In genomic region chrX:2608638-2609430, GRCh38 we compare ENCODE assay signal across 8 cellular contexts.
DNase-seq lines count a peak whose midpoint lies in the region; ATAC-seq lines count a peak whose summit lies in the region.

No MANE protein-coding gene starts in this region.

- no peaks in the 10 kb centered on the region for H3K27me3 Mint-ChIP-seq in activated CD4-positive, alpha-beta memory T cell treated with anti-CD3 and anti-CD28 coated beads for 36 hours

- peaks cover 45% of the 10 kb centered on the region for H3K4me1 Mint-ChIP-seq in activated CD4-positive, alpha-beta memory T cell treated with anti-CD3 and anti-CD28 coated beads for 36 hours (ENCODE audit: low read depth)
- H3K4me1 Mint-ChIP-seq in stimulated activated effector memory CD8-positive, alpha-beta T cell treated with anti-CD3 and anti-CD28 coated beads, Interleukin-12 subunit alpha, Interleukin-12 subunit beta, amount 100 ng/mL, for 72 hours: peaks cover 56% of the 10 kb centered on the region

- peak; percentile 66 for DNase-seq in Ammon's horn (ENCODE audit: low spot score)
- DNase-seq in activated CD4-positive, alpha-beta memory T cell treated with anti-CD3 and anti-CD28 coated beads for 36 hours: peak; percentile 92
- DNase-seq in epidermal melanocyte (ENCODE audit: insufficient read length, low spot score): peak; percentile 97
- DNase-seq in myocyte (ENCODE audit: low read depth): peak; percentile 90
- DNase-seq in stimulated activated effector memory CD8-positive, alpha-beta T cell treated with anti-CD3 and anti-CD28 coated beads, Interleukin-12 subunit alpha, Interleukin-12 subunit beta, amount 100 ng/mL, for 72 hours (ENCODE audit: low spot score in 2 of 2): peak; percentile 78 to 94
- no peak for DNase-seq in SKM-1 treated with dmso at 0.1 percent for 144 hours (lab: John Stamatoyannopoulos, UW; ENCODE audit: unreplicated experiment)

- H3K36me3 Mint-ChIP-seq in activated CD4-positive, alpha-beta memory T cell treated with anti-CD3 and anti-CD28 coated beads for 36 hours: peaks cover 29% of the 10 kb centered on the region
- peaks cover 43% of the 10 kb centered on the region for H3K36me3 Mint-ChIP-seq in stimulated activated effector memory CD8-positive, alpha-beta T cell treated with anti-CD3 and anti-CD28 coated beads, Interleukin-12 subunit alpha, Interleukin-12 subunit beta, amount 100 ng/mL, for 72 hours

- POLR2A ChIA-PET in activated CD4-positive, alpha-beta memory T cell treated with anti-CD3 and anti-CD28 coated beads for 36 hours (lab: Charles Lee): no interaction called here

- H3K9me3 Mint-ChIP-seq in activated CD4-positive, alpha-beta memory T cell treated with anti-CD3 and anti-CD28 coated beads for 36 hours: peaks cover 2% of the 10 kb centered on the region
- no peaks in the 10 kb centered on the region for H3K9me3 Mint-ChIP-seq in stimulated activated effector memory CD8-positive, alpha-beta T cell treated with anti-CD3 and anti-CD28 coated beads, Interleukin-12 subunit alpha, Interleukin-12 subunit beta, amount 100 ng/mL, for 72 hours

- peak overlapping the region; percentile 82 for H3K4me3 Mint-ChIP-seq in activated CD4-positive, alpha-beta memory T cell treated with anti-CD3 and anti-CD28 coated beads for 36 hours
- peak overlapping the region; percentile 85 for H3K4me3 Mint-ChIP-seq in stimulated activated effector memory CD8-positive, alpha-beta T cell treated with anti-CD3 and anti-CD28 coated beads, Interleukin-12 subunit alpha, Interleukin-12 subunit beta, amount 100 ng/mL, for 72 hours

- CTCF ChIA-PET in activated CD4-positive, alpha-beta memory T cell treated with anti-CD3 and anti-CD28 coated beads for 36 hours (lab: Charles Lee): no interaction called here

- ATAC-seq in GM19438 (IDR thresholded peaks at IDR 0.05; ENCODE audit: low read depth, unreplicated experiment) (peak; percentile 88), HG03571 (IDR thresholded peaks at IDR 0.05; ENCODE audit: unreplicated experiment) (peak; percentile 92)
- peak; percentile 97 for ATAC-seq in stimulated activated effector memory CD8-positive, alpha-beta T cell treated with anti-CD3 and anti-CD28 coated beads, Interleukin-12 subunit alpha, Interleukin-12 subunit beta, amount 100 ng/mL, for 72 hours

- intact Hi-C loops in activated CD4-positive, alpha-beta memory T cell treated with anti-CD3 and anti-CD28 coated beads for 36 hours (cut with micrococcal nuclease): loop anchor here (1.0 to 5.0 kb wide), 5 partner anchors 21 to 1156 kb away; partner anchors contain the start of genes DHRSX and ZBED1

- H3K27ac Mint-ChIP-seq in activated CD4-positive, alpha-beta memory T cell treated with anti-CD3 and anti-CD28 coated beads for 36 hours: peak overlapping the region; percentile 87
- peak overlapping the region; percentile 94 for H3K27ac Mint-ChIP-seq in stimulated activated effector memory CD8-positive, alpha-beta T cell treated with anti-CD3 and anti-CD28 coated beads, Interleukin-12 subunit alpha, Interleukin-12 subunit beta, amount 100 ng/mL, for 72 hours
